Comparison of ENCODE assay signal across 27 cellular contexts in the genomic region with DNA sequence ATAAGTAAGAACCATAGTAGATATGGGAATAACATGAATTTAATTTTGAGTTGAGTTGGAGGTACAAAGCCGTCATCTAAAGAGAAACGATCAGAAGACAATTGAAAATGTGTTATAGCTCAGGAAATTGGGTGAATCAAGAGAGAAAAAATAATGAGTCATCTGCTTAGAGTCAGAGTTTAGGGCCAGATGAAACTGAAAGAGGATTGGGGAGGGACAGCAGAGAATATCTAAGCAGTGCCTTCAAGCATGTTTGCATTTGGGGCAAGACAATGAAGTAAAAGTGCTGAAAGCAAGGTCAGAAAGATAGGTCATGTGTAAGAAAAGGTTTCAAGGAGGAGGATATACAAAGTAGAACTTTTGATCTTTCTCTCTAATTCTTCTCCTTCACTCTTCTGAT. TPM values are rescaled to one million over a fixed set of nuclear protein-coding genes. Genes with fewer than 3 reads are reported as not detected.
DNase-seq lines count a peak whose midpoint lies in the region; ATAC-seq, FAIRE-seq and TF ChIP-seq lines count a peak whose summit lies in the region.
"Had no signal": no experiment of that assay in that cellular context is flagged by ENCODE, and none has a peak within 500 bp of the region (broad histone marks: within the 10 kb centered on the region; RNA-seq: fewer than 3 reads in every experiment).

No MANE protein-coding gene starts in this region.

- H3K79me2 ChIP-seq in MM.1S (ENCODE audit: low read length): no peaks in the 10 kb centered on the region

- DNase-seq in MM.1S: peak; percentile 82
- no peak for DNase-seq in left colon
- DNase-seq in body of pancreas: no peak
- no peak for DNase-seq in posterior vena cava (ENCODE audit: low spot score)
- DNase-seq in HTR-8/SVneo (ENCODE audit: insufficient read length, low spot score): no peak
- DNase-seq: activated CD4-positive, CD25-positive, alpha-beta regulatory T cell treated with anti-CD3 and anti-CD28 coated beads, Interleukin-2, amount 50 U/mL, for 72 hours; activated naive CD8-positive, alpha-beta T cell treated with anti-CD3 and anti-CD28 coated beads, Interleukin-2, amount 10 ng/mL, durations not matched to agents 7 days and 5 days; dorsolateral prefrontal cortex; glutamatergic neuron; IMR-90; left ventricle myocardium inferior; MV-4-11; NCI-H2029; T1000; tibial artery had no signal

- no peaks in the 10 kb centered on the region for H3K9me3 ChIP-seq in MM.1S (replicated peaks; ENCODE audit: insufficient read depth, low read length)
- H3K9me3 ChIP-seq in body of pancreas: peaks cover 0 to 8% (median 0%) of the 10 kb centered on the region in 3 donors

- H3K4me1 ChIP-seq in MM.1S (ENCODE audit: low read length) (peaks cover 10% of the 10 kb centered on the region; the same call in 1 of the 2 replicates), body of pancreas (no peaks in the 10 kb centered on the region)
- H3K4me1 ChIP-seq: left ventricle myocardium inferior, tibial artery had no signal

- H3K4me2 ChIP-seq in MM.1S (ENCODE audit: low read depth, low read length): peak overlapping the region; percentile 10; the same call in 1 of the 2 replicates

- FAIRE-seq in HTR-8/SVneo (lab: Jason Lieb, UNC): no peak
- FAIRE-seq: D721Med, G401.6, GM12892 had no signal

- no peaks in the 10 kb centered on the region for H3K27me3 ChIP-seq in MM.1S (replicated peaks; ENCODE audit: insufficient read depth, low read length)
- H3K27me3 ChIP-seq in body of pancreas: no peaks in the 10 kb centered on the region
- H3K27me3 ChIP-seq: cardiac muscle cell, dorsolateral prefrontal cortex, tibial artery had no signal

- H3F3A ChIP-seq in MM.1S (ENCODE audit: insufficient read depth, low read length): no peaks in the 10 kb centered on the region

- ATAC-seq in GM18858 (IDR thresholded peaks at IDR 0.05; ENCODE audit: unreplicated experiment): peak; percentile 63
- peak; percentile 70 for ATAC-seq in GM21717 (IDR thresholded peaks at IDR 0.05; ENCODE audit: unreplicated experiment)
- ATAC-seq in left colon: peak; percentile 62
- no peak for ATAC-seq in HG02623 (IDR thresholded peaks at IDR 0.05; ENCODE audit: unreplicated experiment)
- no peak for ATAC-seq in body of pancreas
- ATAC-seq: stimulated activated memory B cell treated with anti-CD40 and anti-IgM and Interleukin-4, amounts not matched to agents 10 μg/mL and 1 μg/mL and 100 μg/mL, for 72 hours had no signal

- intact Hi-C loops in left colon (cut with DNase I, micrococcal nuclease) (no loop called here), body of pancreas (cut with DNase I) (no loop called here), posterior vena cava (cut with DNase I) (no loop called here)

- TF ChIP-seq CTCF in MM.1S (IDR thresholded peaks at IDR 0.05; ENCODE audit: low read length) (no peak), body of pancreas (IDR thresholded peaks at IDR 0.05) (no peak)

- no peaks in the 10 kb centered on the region for H4K20me1 ChIP-seq in MM.1S (ENCODE audit: insufficient read depth, low read length)

- H3K4me3 ChIP-seq in MM.1S (ENCODE audit: low read length) (no peak overlapping the region), body of pancreas (no peak overlapping the region)
- H3K4me3 ChIP-seq: cardiac muscle cell, dorsolateral prefrontal cortex, left ventricle myocardium inferior, tibial artery had no signal

- no peaks in the 10 kb centered on the region for H3K9me2 ChIP-seq in MM.1S (replicated peaks; ENCODE audit: insufficient read depth, low read length)

- no peak overlapping the region for H3K9ac ChIP-seq in MM.1S (ENCODE audit: low read length)

- peak overlapping the region; percentile 7; the same call in 1 of the 2 replicates for H2AFZ ChIP-seq in MM.1S (ENCODE audit: low read length)

- 42 to 51% methylated on average over 2 of the region's 2 CpGs for WGBS in body of pancreas, 2 donors

- H3K36me3 ChIP-seq in MM.1S (replicated peaks; ENCODE audit: insufficient read depth, low read length): no peaks in the 10 kb centered on the region
- H3K36me3 ChIP-seq in body of pancreas (replicated peaks in 1 of 2; ENCODE audit: insufficient read depth in 1 of 2, low read depth in 2 of 2): no peaks in the 10 kb centered on the region
- H3K36me3 ChIP-seq: cardiac muscle cell, left ventricle myocardium inferior, tibial artery had no signal

- no peak for TF ChIP-seq POLR2A in body of pancreas (IDR thresholded peaks at IDR 0.05)

- H3K27ac ChIP-seq in MM.1S (ENCODE audit: low read length): peak overlapping the region; percentile 1; the same call in 1 of the 2 replicates
- no peak overlapping the region for H3K27ac ChIP-seq in body of pancreas
- H3K27ac ChIP-seq: cardiac muscle cell, dorsolateral prefrontal cortex, left ventricle myocardium inferior, tibial artery had no signal

RNA-seq across cellular contexts. Expression of gene SLC15A5, which starts 49.4 kb away (rescaled TPM):
- total RNA-seq in left colon: not detected
- not detected for total RNA-seq in body of pancreas
- not detected for total RNA-seq in posterior vena cava
- total RNA-seq: activated CD8-positive, alpha-beta memory T cell treated with anti-CD3 and anti-CD28 coated beads for 36 hours; activated naive CD8-positive, alpha-beta T cell treated with anti-CD3 and anti-CD28 coated beads, Interleukin-2, amount 10 ng/mL, durations not matched to agents 7 days and 5 days; activated T-helper 1 cell treated with anti-CD3 and anti-CD28 coated beads, Interleukin-12 subunit alpha, Interleukin-12 subunit beta, Interleukin-2, Interleukin-4 antibody, amounts not matched to agents 30 ng/mL and 10 ng/mL and 1 ng/mL, durations not matched to agents 14 hours and 24 hours and 36 hours; cardiac muscle cell; IMR-90; left ventricle myocardium inferior; mucosa of gallbladder; renal cortical epithelial cell had no signal

Comparison
In these comparisons a context has a peak if more than half of its experiments do, and no peak if none do; other contexts are left out.
1. ATAC-seq: peak in GM18858 (single experiment), GM21717 (single experiment) and left colon (single experiment); none in HG02623 (single experiment) and body of pancreas (single experiment).